In the genomic region with DNA sequence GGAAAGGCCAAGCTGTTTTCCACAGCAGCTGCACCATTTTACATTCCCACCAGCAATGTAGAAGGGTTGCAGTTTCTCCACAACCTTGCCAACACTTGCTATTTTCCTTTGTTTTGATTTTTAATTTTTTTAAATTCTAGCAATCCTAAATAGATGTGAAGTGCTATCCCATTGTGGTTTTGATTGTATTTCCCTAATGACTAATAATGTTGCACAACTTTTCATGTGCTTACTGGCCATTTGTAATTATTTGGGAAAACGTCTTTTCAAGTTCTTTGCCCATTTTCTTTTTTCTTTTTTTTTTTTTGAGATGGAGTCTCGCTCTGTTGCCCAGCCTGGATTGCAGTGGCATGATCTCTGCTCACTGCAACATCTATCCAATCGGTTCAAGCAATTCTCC, we compare ENCODE assay signal across 19 cellular contexts. TPM values are rescaled to one million over a fixed set of nuclear protein-coding genes. Genes with fewer than 3 reads are reported as not detected.
"Had no signal": no experiment of that assay in that cellular context is flagged by ENCODE, and none has a peak within 500 bp of the region (broad histone marks: within the 10 kb centered on the region; RNA-seq: fewer than 3 reads in every experiment).

No MANE protein-coding gene starts in this region.

- DNase-seq: activated CD4-positive, alpha-beta memory T cell treated with anti-CD3 and anti-CD28 coated beads, Interleukin-2, amount 10 ng/mL, durations not matched to agents 7 days and 5 days; activated CD4-positive, alpha-beta T cell treated with anti-CD3 and anti-CD28 coated beads, Interleukin-2, amount 10 ng/mL, durations not matched to agents 24 days and 14 days; activated gamma-delta T cell treated with Interleukin-2 at 50 U/mL for 16 hours; aorta; effector memory CD4-positive, alpha-beta T cell; glutamatergic neuron; hippocampal formation; left ventricle myocardium superior; midbrain; spleen; stimulated activated CD4-positive, alpha-beta T cell treated with anti-CD3 and anti-CD28 coated beads, Interleukin-4, amount 100 ng/mL, for 1 hour; stimulated activated naive CD4-positive, alpha-beta T cell; T-helper 17 cell; testis; trophoblast cell; uterus had no signal

- H3K4me3 ChIP-seq: spleen, testis, uterus had no signal

- ATAC-seq: esophagus mucosa; left ventricle myocardium superior; natural killer cell treated with Interleukin-12 subunit alpha and Interleukin-12 subunit beta and Interleukin-15 and Interleukin-18, amount 100 ng/mL, for 72 hours; T-helper 17 cell had no signal

RNA-seq across cellular contexts. Expression of a gene that starts 53.9 kb away (rescaled TPM):
- total RNA-seq: activated CD4-positive, alpha-beta memory T cell treated with anti-CD3 and anti-CD28 coated beads, Interleukin-2, amount 10 ng/mL, durations not matched to agents 7 days and 5 days; activated CD4-positive, alpha-beta T cell treated with anti-CD3 and anti-CD28 coated beads, Interleukin-2, amount 10 ng/mL, durations not matched to agents 24 days and 14 days; progenitor cell of endocrine pancreas; T-helper 17 cell had no signal
